8 cellular contexts compared by ENCODE assay signal in genomic region chr16:21509433-21510030, GRCh38.
DNase-seq lines count a peak whose midpoint lies in the region; ATAC-seq, FAIRE-seq and TF ChIP-seq lines count a peak whose summit lies in the region.
"Not testable (repeated sequence)": the region's sequence is repeated elsewhere in the genome, so short reads cannot be mapped to it uniquely, and the experiment has no call there.

No MANE protein-coding gene starts in this region.

- TF ChIP-seq EP300 in sigmoid colon (IDR thresholded peaks at IDR 0.05); transverse colon (IDR thresholded peaks at IDR 0.05; ENCODE audit: low read depth): not testable (repeated sequence)

- H3K4me1 ChIP-seq in breast epithelium (peaks cover 6 to 43% of the 10 kb centered on the region in 2 donors), sigmoid colon (peaks cover 2 to 90% (median 83%) of the 10 kb centered on the region in 4 donors), transverse colon (peaks cover 60 to 97% (median 80%) of the 10 kb centered on the region in 4 donors)

- POLR2A ChIA-PET in RWPE1 (lab: Yijun Ruan, JAX; ENCODE audit: low non-redundant PET), result not testable (repeated sequence)

- peaks cover 83% of the 10 kb centered on the region for H3K36me3 Mint-ChIP-seq in activated T-cell treated with anti-CD3 and anti-CD28 coated beads, Interleukin-2, amount 50 U/mL, for 24 hours (ENCODE audit: low read depth)

- peak overlapping the region; percentile 77 for H3K4me3 Mint-ChIP-seq in activated T-cell treated with anti-CD3 and anti-CD28 coated beads, Interleukin-2, amount 50 U/mL, for 24 hours

- FAIRE-seq in D721Med (lab: Jason Lieb, UNC), result not testable (repeated sequence)

- H3K9me3 ChIP-seq in breast epithelium, sigmoid colon, transverse colon: not testable (repeated sequence)

- intact Hi-C loops in breast epithelium (cut with DNase I; ENCODE audit: low total_unique reads); Right ventricle myocardium superior (cut with DNase I); transverse colon (cut with DNase I; ENCODE audit: low total_unique reads): not testable (repeated sequence)
- intact Hi-C loops in sigmoid colon (cut with DNase I), result loop anchor here (10.0 kb wide), 1 partner anchor 705 kb away; no protein-coding TSS in a partner anchor

- H3K4me1 Mint-ChIP-seq in activated T-cell treated with anti-CD3 and anti-CD28 coated beads, Interleukin-2, amount 50 U/mL, for 24 hours (ENCODE audit: low read depth), result peaks cover 83% of the 10 kb centered on the region

- H3K36me3 ChIP-seq in breast epithelium, sigmoid colon, transverse colon: not testable (repeated sequence)

- not testable (repeated sequence) for H3K9me3 Mint-ChIP-seq in activated T-cell treated with anti-CD3 and anti-CD28 coated beads, Interleukin-2, amount 50 U/mL, for 24 hours

- ATAC-seq in Right ventricle myocardium superior (ENCODE audit: poor library complexity), result peak; percentile 50

- not testable (repeated sequence) for H3K4me3 ChIP-seq in breast epithelium, sigmoid colon, transverse colon

- 78 to 82% methylated on average over 10 of the region's 10 CpGs for WGBS in sigmoid colon, 2 donors
- WGBS in transverse colon (ENCODE audit: low coverage in 1 of 2), 2 donors, result 53 to 72% methylated on average over 3 to 10 of the region's 10 CpGs

- H3K27ac ChIP-seq in RWPE1 (peak overlapping the region; percentile 81), breast epithelium (peak overlapping the region; percentile 65 to 78), sigmoid colon (peak overlapping the region; percentile 83 to 96 (median 86)), transverse colon (peak overlapping the region; percentile 88 to 99 (median 96))

- H3K27me3 ChIP-seq in breast epithelium, sigmoid colon, transverse colon: not testable (repeated sequence)

- in situ Hi-C loops in transverse colon (cut with MboI; ENCODE audit: low pct_ligation_motif_present in 1 of 4, low pct_unique_long_range_greater_than_20kb in 1 of 4, low sequenced_read_pairs in 3 of 4), result not testable (repeated sequence)

- not testable (repeated sequence) for H3K27me3 Mint-ChIP-seq in activated T-cell treated with anti-CD3 and anti-CD28 coated beads, Interleukin-2, amount 50 U/mL, for 24 hours

- TF ChIP-seq CTCF in D721Med (IDR thresholded peaks at IDR 0.05; ENCODE audit: insufficient read depth, missing control alignments); RWPE1 (conservative IDR thresholded peaks at IDR 0.05; ENCODE audit: low read depth); breast epithelium (IDR thresholded peaks at IDR 0.05); sigmoid colon (IDR thresholded peaks at IDR 0.05); transverse colon (IDR thresholded peaks at IDR 0.05): not testable (repeated sequence)

- DNase-seq in D721Med (ENCODE audit: insufficient read length, low spot score) (peak; percentile 15), breast epithelium (ENCODE audit: low spot score in 2 of 2) (peak in 1 of 2 donors; percentile 52), Right ventricle myocardium superior (peak; percentile 48), midbrain (lab: John Stamatoyannopoulos, UW) (peak; percentile 61), transverse colon (peak; percentile 9)
- DNase-seq in RWPE1 (ENCODE audit: low spot score); sigmoid colon: not testable (repeated sequence)
- peak; percentile 37 for DNase-seq in activated T-cell treated with anti-CD3 and anti-CD28 coated beads, Interleukin-2, amount 50 U/mL, for 24 hours

- not testable (repeated sequence) for TF ChIP-seq POLR2A in breast epithelium (IDR thresholded peaks at IDR 0.05); sigmoid colon (IDR thresholded peaks at IDR 0.05); transverse colon (IDR thresholded peaks at IDR 0.05)

- H3K27ac Mint-ChIP-seq in activated T-cell treated with anti-CD3 and anti-CD28 coated beads, Interleukin-2, amount 50 U/mL, for 24 hours, result peak overlapping the region; percentile 98

- CTCF ChIA-PET in RWPE1 (lab: Yijun Ruan, JAX), result not testable (repeated sequence)
